8 cellular contexts compared by ENCODE assay signal in genomic region chr16:21508661-21509432, GRCh38.
A peak's percentile ranks its signal among the peaks of the same experiment; 100 is the strongest.
DNase-seq lines count a peak whose midpoint lies in the region; ATAC-seq and TF ChIP-seq lines count a peak whose summit lies in the region.
"Not testable (repeated sequence)": the region's sequence is repeated elsewhere in the genome, so short reads cannot be mapped to it uniquely, and the experiment has no call there.

No MANE protein-coding gene starts in this region.

- CTCF ChIA-PET in Caco-2 (lab: Charles Lee): interaction anchor here (0.7 kb wide), 1 partner anchor 40 kb away, joined by 3 read pairs; no protein-coding TSS in a partner anchor
- CTCF ChIA-PET in OCI-LY7 (lab: Charles Lee; ENCODE audit: unreplicated experiment): not testable (repeated sequence)

- H3K4me1 Mint-ChIP-seq in Caco-2 (ENCODE audit: low read depth, unreplicated experiment) (peaks cover 16% of the 10 kb centered on the region), memory B cell (peaks cover 52% of the 10 kb centered on the region)
- H3K4me1 Mint-ChIP-seq in activated CD4-positive, alpha-beta T cell treated with anti-CD3 and anti-CD28 coated beads, Interleukin-2, amount 10 ng/mL, durations not matched to agents 24 days and 14 days: peaks cover 55% of the 10 kb centered on the region

- WGBS in thyroid gland, 2 donors: 81% methylated on average over 17 of the region's 17 CpGs

- intact Hi-C loops in Caco-2 (cut with micrococcal nuclease; ENCODE audit: unreplicated experiment); OCI-LY7 (cut with micrococcal nuclease; ENCODE audit: unreplicated experiment); thyroid gland (cut with DNase I): not testable (repeated sequence)
- intact Hi-C loops in activated CD4-positive, alpha-beta T cell treated with anti-CD3 and anti-CD28 coated beads, Interleukin-2, amount 10 ng/mL, durations not matched to agents 24 days and 14 days (cut with micrococcal nuclease): loop anchor here (2.0 kb wide), 1 partner anchor 46 kb away; no protein-coding TSS in a partner anchor

- BruUV-seq in Caco-2 (replicated peaks; lab: Mats Ljungman, UMichigan); OCI-LY7 (replicated peaks; lab: Mats Ljungman, UMichigan): not testable (repeated sequence)

- not testable (repeated sequence) for H3K4me3 ChIP-seq in Caco-2 (ENCODE audit: low read depth, low read length); adipocyte (ENCODE audit: low read length); retinal pigment epithelial cell (ENCODE audit: low read length); thyroid gland (replicated peaks in 1 of 3)
- H3K4me3 ChIP-seq in OCI-LY7 (ENCODE audit: low read depth, low read length, poor library complexity, severe bottlenecking): peak overlapping the region; percentile 67

- TF ChIP-seq POLR2A in thyroid gland (IDR thresholded peaks at IDR 0.05): not testable (repeated sequence)

- POLR2A ChIA-PET in Caco-2 (lab: Charles Lee); OCI-LY7 (lab: Charles Lee): not testable (repeated sequence)

- H3K27me3 Mint-ChIP-seq in Caco-2 (ENCODE audit: insufficient read depth, unreplicated experiment); activated CD4-positive, alpha-beta T cell treated with anti-CD3 and anti-CD28 coated beads, Interleukin-2, amount 10 ng/mL, durations not matched to agents 24 days and 14 days; memory B cell: not testable (repeated sequence)

- H3K9me3 ChIP-seq in Caco-2; OCI-LY7 (ENCODE audit: low read length); adipocyte (ENCODE audit: control insufficient read depth, low read length); thyroid gland: not testable (repeated sequence)

- H3K36me3 Mint-ChIP-seq in Caco-2 (ENCODE audit: insufficient read depth, unreplicated experiment): peaks cover 94% of the 10 kb centered on the region
- peaks cover 41% of the 10 kb centered on the region for H3K36me3 Mint-ChIP-seq in activated CD4-positive, alpha-beta T cell treated with anti-CD3 and anti-CD28 coated beads, Interleukin-2, amount 10 ng/mL, durations not matched to agents 24 days and 14 days (ENCODE audit: low read depth)
- not testable (repeated sequence) for H3K36me3 Mint-ChIP-seq in memory B cell

- H3K79me2 ChIP-seq in OCI-LY7 (ENCODE audit: insufficient read depth, low read depth, low read length): peaks cover 94% of the 10 kb centered on the region

- not testable (repeated sequence) for H3K9me2 ChIP-seq in OCI-LY7 (ENCODE audit: insufficient read depth, low read length)

- H3K4me1 ChIP-seq in Caco-2: peaks cover 16% of the 10 kb centered on the region; the same call in 1 of the 2 replicates
- H3K4me1 ChIP-seq in OCI-LY7 (ENCODE audit: insufficient read depth, low read length, poor library complexity, severe bottlenecking): peaks cover 91% of the 10 kb centered on the region
- H3K4me1 ChIP-seq in adipocyte (ENCODE audit: control insufficient read depth, insufficient read depth, low read length): peaks cover 49% of the 10 kb centered on the region
- H3K4me1 ChIP-seq in thyroid gland: peaks cover 29 to 65% of the 10 kb centered on the region in 2 donors

- ATAC-seq in memory B cell (ENCODE audit: low read depth): not testable (repeated sequence)

- not testable (repeated sequence) for H3K36me3 ChIP-seq in Caco-2 (ENCODE audit: control insufficient read depth, insufficient read depth, low read length); adipocyte (ENCODE audit: control insufficient read depth, insufficient read depth, low read length, severe bottlenecking); thyroid gland
- H3K36me3 ChIP-seq in OCI-LY7 (ENCODE audit: insufficient read depth, low read length): peaks cover 61% of the 10 kb centered on the region

- not testable (repeated sequence) for H2AFZ ChIP-seq in OCI-LY7 (ENCODE audit: low read length)

- H3K27ac Mint-ChIP-seq in Caco-2 (ENCODE audit: unreplicated experiment) (peak overlapping the region; percentile 53), memory B cell (peak overlapping the region; percentile 91)
- peak overlapping the region; percentile 92 for H3K27ac Mint-ChIP-seq in activated CD4-positive, alpha-beta T cell treated with anti-CD3 and anti-CD28 coated beads, Interleukin-2, amount 10 ng/mL, durations not matched to agents 24 days and 14 days

- peak overlapping the region; percentile 93 for H3K27ac ChIP-seq in OCI-LY7 (ENCODE audit: low read depth, low read length, poor library complexity, severe bottlenecking)
- peak overlapping the region in 2 of 3 donors; percentile 2 to 22 for H3K27ac ChIP-seq in thyroid gland

- DNase-seq in Caco-2: peak; percentile 2 to 30
- DNase-seq in OCI-LY7 (ENCODE audit: low spot score): peak; percentile 36
- peak; percentile 68 for DNase-seq in activated CD4-positive, alpha-beta T cell treated with anti-CD3 and anti-CD28 coated beads, Interleukin-2, amount 10 ng/mL, durations not matched to agents 24 days and 14 days
- DNase-seq in adipocyte (ENCODE audit: low read depth); retinal pigment epithelial cell (ENCODE audit: low read depth); thyroid gland: not testable (repeated sequence)
- DNase-seq in foreskin melanocyte: peak; percentile 96
- DNase-seq in memory B cell (ENCODE audit: low spot score in 2 of 2): peak in 1 of 2 donors; percentile 17

- H3K4me3 Mint-ChIP-seq in Caco-2 (ENCODE audit: unreplicated experiment): not testable (repeated sequence)
- H3K4me3 Mint-ChIP-seq in activated CD4-positive, alpha-beta T cell treated with anti-CD3 and anti-CD28 coated beads, Interleukin-2, amount 10 ng/mL, durations not matched to agents 24 days and 14 days: peak overlapping the region; percentile 91
- H3K4me3 Mint-ChIP-seq in memory B cell: peak overlapping the region; percentile 85

- H3K27me3 ChIP-seq in Caco-2 (replicated peaks; ENCODE audit: control insufficient read depth, insufficient read depth, low read length); adipocyte (replicated peaks; ENCODE audit: control insufficient read depth, insufficient read depth, low read length); thyroid gland: not testable (repeated sequence)

- peak overlapping the region; percentile 90 for H3K4me2 ChIP-seq in OCI-LY7 (ENCODE audit: low read length)

- H4K20me1 ChIP-seq in OCI-LY7 (ENCODE audit: insufficient read depth, low read length): peaks cover 13% of the 10 kb centered on the region

- H3K9ac ChIP-seq in adipocyte (ENCODE audit: low read length): peak overlapping the region; percentile 39

- TF ChIP-seq CTCF in Caco-2 (IDR thresholded peaks at IDR 0.05; ENCODE audit: insufficient read depth in 1 of 2, low read depth in 1 of 2, low read length in 1 of 2, severe bottlenecking in 1 of 2, unreplicated experiment in 1 of 2); OCI-LY7 (conservative IDR thresholded peaks at IDR 0.05; ENCODE audit: low read length); thyroid gland (IDR thresholded peaks at IDR 0.05): not testable (repeated sequence)
- TF ChIP-seq CTCF in retinal pigment epithelial cell (conservative IDR thresholded peaks at IDR 0.05; ENCODE audit: low read depth, low read length): peak; percentile 0

- H3K9me3 Mint-ChIP-seq in Caco-2 (ENCODE audit: unreplicated experiment); activated CD4-positive, alpha-beta T cell treated with anti-CD3 and anti-CD28 coated beads, Interleukin-2, amount 10 ng/mL, durations not matched to agents 24 days and 14 days; memory B cell: not testable (repeated sequence)
